1 cellular context compared by ENCODE assay signal in genomic region chr6:3835055-3835731, GRCh38.
TF ChIP-seq lines count a peak whose summit lies in the region.

No MANE protein-coding gene starts in this region.

TF ChIP-seq in HepG2, 621 proteins besides CTCF, POLR2A, EP300 and RAD21 (continued from another document and continues in another):
- no peak for TF ChIP-seq SP140L (CRISPR knock-in tag; IDR thresholded peaks at IDR 0.05; ENCODE audit: borderline replicate concordance)
- TF ChIP-seq SMC3 (IDR thresholded peaks at IDR 0.05; ENCODE audit: low read length), result peak; percentile 83
- TF ChIP-seq HOXA7 (CRISPR knock-in tag; IDR thresholded peaks at IDR 0.05), result no peak
- TF ChIP-seq JDP2 (CRISPR knock-in tag; IDR thresholded peaks at IDR 0.05; ENCODE audit: borderline replicate concordance), result no peak
- no peak for TF ChIP-seq ETS1 (CRISPR knock-in tag; IDR thresholded peaks at IDR 0.05)
- peak; percentile 73; the same call in 1 of the 2 replicates for TF ChIP-seq CHD4 (IDR thresholded peaks at IDR 0.05; ENCODE audit: borderline replicate concordance, low read length)
- TF ChIP-seq PHB2 (IDR thresholded peaks at IDR 0.05; ENCODE audit: partially characterized antibody), result no peak
- no peak for TF ChIP-seq ZNF407 (CRISPR knock-in tag; IDR thresholded peaks at IDR 0.05; ENCODE audit: not compliant biosample characterization)
- peak; percentile 71; the same call in 1 of the 2 replicates for TF ChIP-seq REPIN1 (CRISPR knock-in tag; IDR thresholded peaks at IDR 0.05; ENCODE audit: borderline replicate concordance, low read depth)
- TF ChIP-seq ADNP (CRISPR knock-in tag; IDR thresholded peaks at IDR 0.05), result no peak
- TF ChIP-seq NR3C1 (CRISPR knock-in tag; IDR thresholded peaks at IDR 0.05), result no peak
- peak; percentile 31; the same call in 1 of the 2 replicates for TF ChIP-seq ZNF512B (CRISPR knock-in tag; IDR thresholded peaks at IDR 0.05; ENCODE audit: borderline replicate concordance)
- TF ChIP-seq FOXA3 (CRISPR knock-in tag; IDR thresholded peaks at IDR 0.05), result peak; percentile 88
- TF ChIP-seq SALL1 (CRISPR knock-in tag; IDR thresholded peaks at IDR 0.05), result peak; percentile 99
- TF ChIP-seq THRA (CRISPR knock-in tag; IDR thresholded peaks at IDR 0.05; ENCODE audit: borderline replicate concordance), result peak; percentile 89
- peak; percentile 84 for TF ChIP-seq POGZ (CRISPR knock-in tag; IDR thresholded peaks at IDR 0.05)
- no peak for TF ChIP-seq ATF4 (CRISPR knock-in tag; IDR thresholded peaks at IDR 0.05)
- TF ChIP-seq MEIS2 (CRISPR knock-in tag; IDR thresholded peaks at IDR 0.05), result peak; percentile 85
- TF ChIP-seq ZNF710 (CRISPR knock-in tag; IDR thresholded peaks at IDR 0.05; ENCODE audit: borderline replicate concordance), result peak; percentile 81; the same call in 1 of the 2 replicates
- TF ChIP-seq HNRNPL (IDR thresholded peaks at IDR 0.05; ENCODE audit: low read depth, low read length), result no peak
- peak; percentile 85; the same call in 1 of the 2 replicates for TF ChIP-seq RXRA (CRISPR knock-in tag; IDR thresholded peaks at IDR 0.05)
- no peak for TF ChIP-seq NFE2L1 (CRISPR knock-in tag; IDR thresholded peaks at IDR 0.05; ENCODE audit: borderline replicate concordance)
- peak; percentile 53; the same call in 1 of the 2 replicates for TF ChIP-seq MAX (IDR thresholded peaks at IDR 0.05)
- TF ChIP-seq RBM22 (optimal IDR thresholded peaks at IDR 0.05; ENCODE audit: low read length), result no peak
- TF ChIP-seq MBNL3 (CRISPR knock-in tag; conservative IDR thresholded peaks at IDR 0.05), result no peak
- 0 out of 2 replicates have a peak, but pooled peaks have one; percentile 47 for TF ChIP-seq SATB2 (CRISPR knock-in tag; IDR thresholded peaks at IDR 0.05)
- TF ChIP-seq HNF4G (IDR thresholded peaks at IDR 0.05; ENCODE audit: borderline replicate concordance, low read depth, low read length), result peak; percentile 97
- TF ChIP-seq HNF4G (CRISPR knock-in tag; IDR thresholded peaks at IDR 0.05; ENCODE audit: borderline replicate concordance, low read depth), result peak; percentile 99
- TF ChIP-seq ZNF607 (CRISPR knock-in tag; IDR thresholded peaks at IDR 0.05; ENCODE audit: borderline replicate concordance), result peak; percentile 77; the same call in 1 of the 2 replicates
- TF ChIP-seq ZHX2 (IDR thresholded peaks at IDR 0.05; ENCODE audit: low read depth), result 0 out of 2 replicates have a peak, but pooled peaks have one; percentile 27
- TF ChIP-seq ZHX2 (CRISPR knock-in tag; IDR thresholded peaks at IDR 0.05; ENCODE audit: borderline replicate concordance), result no peak
- no peak for TF ChIP-seq ZNF235 (CRISPR knock-in tag; IDR thresholded peaks at IDR 0.05; ENCODE audit: borderline replicate concordance)
